Comparison of ENCODE assay signal across 8 cellular contexts in the genomic region with DNA sequence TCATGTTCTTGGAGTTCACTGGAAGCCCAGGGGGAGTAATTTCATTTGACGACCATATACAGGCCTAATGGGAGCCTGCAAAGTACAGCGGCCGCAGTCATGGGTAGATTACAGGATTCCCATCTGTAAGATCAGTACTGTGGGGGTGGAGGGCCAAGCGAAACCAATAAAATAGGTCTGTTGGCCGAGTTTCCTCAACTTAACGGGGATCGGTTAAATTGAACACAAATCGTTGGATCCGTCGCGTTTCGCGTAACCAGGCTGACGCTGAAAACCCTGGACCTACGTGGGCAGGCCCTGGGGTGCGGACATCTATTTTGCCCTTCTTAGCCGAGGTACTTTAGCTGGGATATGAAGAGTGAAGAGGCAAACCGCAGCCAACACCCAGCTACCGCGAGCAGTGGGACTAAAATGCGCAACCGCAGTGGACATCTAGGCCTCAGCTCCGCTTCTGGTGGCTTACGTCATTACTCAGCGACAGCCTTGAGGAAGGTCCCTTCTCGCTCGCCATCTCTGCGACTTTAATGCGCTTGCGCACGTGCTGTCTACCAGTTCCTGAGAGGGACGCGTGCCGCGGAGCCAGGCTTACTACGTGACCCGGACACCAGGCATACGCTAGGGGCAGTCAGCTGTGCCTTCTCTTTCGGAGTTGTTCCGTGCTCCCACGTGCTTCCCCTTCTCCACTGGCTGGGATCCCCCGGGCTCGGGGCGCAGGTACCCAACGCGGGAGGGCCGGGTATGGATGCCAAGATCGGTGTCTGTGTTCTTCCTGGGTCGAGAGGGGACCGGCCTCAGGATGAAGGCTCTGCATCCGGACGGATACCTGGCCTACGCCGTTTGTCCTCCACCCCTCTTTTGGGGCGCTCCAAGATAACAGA. TPM values are rescaled to one million over a fixed set of nuclear protein-coding genes. Genes with fewer than 3 reads are reported as not detected.
A peak's percentile ranks its signal among the peaks of the same experiment; 100 is the strongest.
DNase-seq lines count a peak whose midpoint lies in the region; ATAC-seq and TF ChIP-seq lines count a peak whose summit lies in the region.

A gene (plus strand): TSS at position 551 of the 878 bp plus-strand sequence. CDS start 2,597 bp downstream, outside the sequence.

- in situ Hi-C loops in GM13977 (cut with MboI; ENCODE audit: low pct_unique_long_range_greater_than_20kb, low sequenced_read_pairs, unreplicated experiment) = no loop called here

- H3K9me3 ChIP-seq in heart right ventricle (no peaks in the 10 kb centered on the region), upper lobe of right lung (no peaks in the 10 kb centered on the region)

- H3K27me3 ChIP-seq in heart right ventricle (no peaks in the 10 kb centered on the region), upper lobe of right lung (no peaks in the 10 kb centered on the region)

- H3K4me1 ChIP-seq in heart right ventricle (peaks cover 0 to 27% (median 20%) of the 10 kb centered on the region in 9 donors), upper lobe of right lung (peaks cover 16% of the 10 kb centered on the region)

- TF ChIP-seq CTCF in GM13977 (IDR thresholded peaks at IDR 0.05; ENCODE audit: extremely low read depth, insufficient read depth, missing control alignments) (no peak), heart right ventricle (IDR thresholded peaks at IDR 0.05) (peak in 3 of 9 donors; percentile 14 to 33 (median 28)), upper lobe of right lung (IDR thresholded peaks at IDR 0.05) (peak; percentile 21)

- H3K36me3 ChIP-seq in heart right ventricle (peaks cover 0 to 60% (median 14%) of the 10 kb centered on the region in 9 donors), upper lobe of right lung (peaks cover 39% of the 10 kb centered on the region)

- WGBS in heart right ventricle, 2 donors = 0 to 1% methylated on average over 55 of the region's 55 CpGs

- peak within 1 kb of the TSS; percentile 58 to 97 (median 94) for H3K27ac ChIP-seq in heart right ventricle
- H3K27ac ChIP-seq in upper lobe of right lung = peak within 1 kb of the TSS; percentile 98

- intact Hi-C loops in T-helper 1 cell treated with Interleukin-12 subunit alpha and Interleukin-12 subunit beta and Interleukin-4 antibody, amounts not matched to agents 30 ng/mL and 1 ng/mL, for 36 hours (cut with micrococcal nuclease) = loop anchor here (1.0 to 10.0 kb wide), 13 partner anchors 54 to 1522 kb away; a partner anchor contains a TSS
- intact Hi-C loops in heart right ventricle (cut with DNase I) = loop anchor here in 8 of 10 donors (1.0 to 10.0 kb wide), 8 partner anchors 51 to 339 kb away; a partner anchor contains a TSS
- intact Hi-C loops in posterior vena cava (cut with DNase I) = loop anchor here (2.0 to 10.0 kb wide), 2 partner anchors 53 to 111 kb away; no protein-coding TSS in a partner anchor
- intact Hi-C loops in upper lobe of right lung (cut with DNase I) = no loop called here

- ATAC-seq in HG02884 (IDR thresholded peaks at IDR 0.05; ENCODE audit: unreplicated experiment) = peak; percentile 80
- peak; percentile 95 to 99 (median 98) for ATAC-seq in heart right ventricle
- peak; percentile 99 for ATAC-seq in upper lobe of right lung

- H3K4me3 ChIP-seq in heart right ventricle (peak within 1 kb of the TSS; percentile 61 to 93 (median 80)), upper lobe of right lung (peak within 1 kb of the TSS; percentile 97)

- DNase-seq in GM13977 (ENCODE audit: low spot score) (peak; percentile 89), NCI-H146 treated with DMSO at 0.1 percent for 48 hours (lab: John Stamatoyannopoulos, UW; ENCODE audit: unreplicated experiment) (peak; percentile 94), amniotic epithelial cell (ENCODE audit: low read depth) (peak; percentile 98), heart right ventricle (peak; percentile 93 to 98), posterior vena cava (ENCODE audit: low spot score) (peak; percentile 99), upper lobe of right lung (peak; percentile 97)

RNA-seq across cellular contexts. Expression of the gene that starts here (rescaled TPM):
- 90.0 and 95.2 TPM in 2 replicates for total RNA-seq in T-helper 1 cell treated with Interleukin-12 subunit alpha and Interleukin-12 subunit beta and Interleukin-4 antibody, amounts not matched to agents 30 ng/mL and 1 ng/mL, for 36 hours
- 10 to 100 TPM; 16.6 to 26.4 (median 22.4) TPM for total RNA-seq in heart right ventricle
- polyA plus RNA-seq in heart right ventricle = 10 to 100 TPM; 16.2 to 21.1 TPM
- 10 to 100 TPM; 30.9 to 34.7 TPM for total RNA-seq in posterior vena cava
- total RNA-seq in upper lobe of right lung = 42.9 TPM

Comparison
In these comparisons a context has a peak if more than half of its experiments do, and no peak if none do; other contexts are left out.
1. Peak in every context shown above with its lines: DNase-seq, ATAC-seq, H3K4me3 ChIP-seq and H3K27ac ChIP-seq.